ENCODE assay signal across 28 cellular contexts in the genomic region with DNA sequence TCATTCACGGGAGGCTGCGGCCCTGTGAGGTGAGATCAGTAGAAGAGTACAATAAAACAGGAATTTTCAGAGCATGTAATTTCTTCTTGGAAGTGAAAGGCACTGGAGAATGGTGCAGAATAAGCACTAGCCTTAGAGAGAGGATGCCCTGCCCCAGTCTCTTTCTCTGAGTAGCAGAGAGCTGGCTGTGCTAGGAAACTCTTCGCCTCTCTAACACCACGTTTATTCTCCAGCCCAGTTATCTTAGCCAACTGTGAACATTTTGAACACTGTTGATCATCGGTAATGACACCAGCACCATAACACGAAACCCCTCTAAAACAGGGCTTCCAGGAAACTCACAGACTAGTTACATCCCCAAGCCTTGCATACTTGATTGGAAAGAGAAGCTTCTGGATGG.
"Had no signal": no experiment of that assay in that cellular context is flagged by ENCODE, and none has a peak within 500 bp of the region (broad histone marks: within the 10 kb centered on the region; RNA-seq: fewer than 3 reads in every experiment).

No MANE protein-coding gene starts in this region.

- H3K36me3 ChIP-seq: heart right ventricle, lower lobe of right lung, pancreas, prostate gland, sigmoid colon, stomach, thyroid gland, upper lobe of left lung had no signal

- ATAC-seq: heart right ventricle; left cardiac atrium; left lobe of liver; lower lobe of right lung; mucosa of descending colon; naive thymus-derived CD4-positive, alpha-beta T cell; pancreas; right cardiac atrium; stimulated activated naive B cell treated with anti-CD40 and anti-IgM and Interleukin-4, amounts not matched to agents 10 μg/mL and 1 μg/mL and 100 μg/mL, for 72 hours; stimulated activated naive CD8-positive, alpha-beta T cell treated with anti-CD3 and anti-CD28 coated beads, Interleukin-15, Interleukin-2, amounts not matched to agents 100 U/mL and 50 U/mL, for 24 hours had no signal

- H3K4me2 ChIP-seq: hepatocyte, smooth muscle cell had no signal

- H3K79me2 ChIP-seq: hepatocyte had no signal

- H2AFZ ChIP-seq: hepatocyte had no signal

- H3K27me3 ChIP-seq: heart right ventricle, hepatocyte, pancreas, sigmoid colon, stomach, testis, thyroid gland, upper lobe of left lung had no signal

- DNase-seq: heart right ventricle; islet precursor cell; kidney glomerular epithelial cell; left cardiac atrium; lower lobe of right lung; midbrain; mucosa of descending colon; naive thymus-derived CD4-positive, alpha-beta T cell; nucleus accumbens; pancreas; posterior cingulate gyrus; retina; right cardiac atrium; sigmoid colon; stimulated activated CD4-positive, alpha-beta T cell treated with anti-CD3 and anti-CD28 coated beads, Interleukin-12 subunit alpha, Interleukin-12 subunit beta, amount 100 ng/mL, for 4 hours; stimulated activated CD4-positive, alpha-beta T cell treated with anti-CD3 and anti-CD28 coated beads, Interleukin-15, amount 100 ng/mL, for 24 hours; stimulated activated CD4-positive, alpha-beta T cell treated with anti-CD3 and anti-CD28 coated beads, Interleukin-2, amount 100 ng/mL, for 24 hours; stimulated activated CD4-positive, alpha-beta T cell treated with anti-CD3 and anti-CD28 coated beads, Interleukin-4, amount 100 ng/mL, for 1 hour; stimulated activated naive B cell treated with anti-CD40 and anti-IgM and Interleukin-4, amounts not matched to agents 10 μg/mL and 1 μg/mL and 100 μg/mL, for 72 hours; stimulated activated naive CD8-positive, alpha-beta T cell treated with anti-CD3 and anti-CD28 coated beads, Interleukin-15, Interleukin-2, amounts not matched to agents 100 U/mL and 50 U/mL, for 24 hours; stomach; testis; thyroid gland had no signal

- H3K4me1 ChIP-seq: pancreas, prostate gland, testis had no signal

- H3K4me3 ChIP-seq: heart right ventricle, hepatocyte, lower lobe of right lung, mucosa of descending colon, pancreas, prostate gland, sigmoid colon, smooth muscle cell, stomach, testis, thyroid gland, upper lobe of left lung had no signal

- H3K9me3 ChIP-seq: heart right ventricle, lower lobe of right lung, mucosa of descending colon, pancreas, prostate gland, sigmoid colon, stomach, testis, thyroid gland, upper lobe of left lung had no signal

- H3K27ac ChIP-seq: heart right ventricle, hepatocyte, lower lobe of right lung, pancreas, prostate gland, sigmoid colon, stomach, testis, thyroid gland had no signal
